Comparison of ENCODE assay signal across 1 cellular context in the genomic region with DNA sequence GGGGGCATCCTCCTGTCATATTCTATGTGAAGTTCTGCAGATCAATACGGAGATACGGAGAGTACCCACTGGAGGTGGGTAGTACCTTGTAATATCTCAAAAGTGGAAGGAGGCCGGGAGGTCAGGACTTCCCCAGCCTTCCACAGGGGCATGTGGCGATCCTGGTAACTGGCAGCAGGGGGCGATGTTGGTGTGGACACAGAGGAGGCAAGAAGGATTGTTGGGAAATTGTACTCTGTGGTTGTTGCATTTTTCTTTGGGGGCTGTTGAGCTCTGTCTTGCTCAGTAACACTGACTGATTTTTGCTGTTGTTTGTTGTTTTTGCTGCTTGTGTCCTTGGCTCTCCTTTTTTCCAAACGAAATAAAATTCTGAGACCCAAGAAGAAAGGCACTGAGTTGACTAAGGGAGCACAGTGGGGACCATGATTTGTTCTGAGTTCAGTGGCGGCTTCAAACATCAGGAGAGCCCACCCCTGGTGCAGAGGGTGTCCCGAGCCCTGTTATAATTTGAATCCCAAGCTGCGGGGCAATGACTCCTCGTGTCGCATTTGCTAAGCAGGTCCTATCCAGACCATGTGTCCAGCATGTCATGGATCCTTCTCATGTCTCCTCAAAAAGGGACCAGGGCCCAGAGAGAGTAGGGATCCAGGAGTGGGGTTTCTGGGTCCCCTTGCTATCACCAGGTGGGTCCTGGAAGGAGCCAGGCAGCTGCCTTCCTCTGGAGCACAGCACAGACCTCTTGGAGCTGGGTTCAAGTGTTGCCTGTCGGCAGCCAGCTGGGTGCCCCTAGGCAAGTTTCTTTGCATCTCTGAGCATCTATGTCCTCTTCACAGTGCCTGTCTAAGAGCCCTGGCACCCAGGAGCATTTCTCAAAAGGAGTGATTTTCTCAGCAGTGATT.
TF ChIP-seq lines count a peak whose summit lies in the region.

No MANE protein-coding gene starts in this region.

TF ChIP-seq in K562, 482 proteins besides CTCF, POLR2A, EP300 and RAD21 (continued from another document and continues in another):
- TF ChIP-seq, protein P1, sequence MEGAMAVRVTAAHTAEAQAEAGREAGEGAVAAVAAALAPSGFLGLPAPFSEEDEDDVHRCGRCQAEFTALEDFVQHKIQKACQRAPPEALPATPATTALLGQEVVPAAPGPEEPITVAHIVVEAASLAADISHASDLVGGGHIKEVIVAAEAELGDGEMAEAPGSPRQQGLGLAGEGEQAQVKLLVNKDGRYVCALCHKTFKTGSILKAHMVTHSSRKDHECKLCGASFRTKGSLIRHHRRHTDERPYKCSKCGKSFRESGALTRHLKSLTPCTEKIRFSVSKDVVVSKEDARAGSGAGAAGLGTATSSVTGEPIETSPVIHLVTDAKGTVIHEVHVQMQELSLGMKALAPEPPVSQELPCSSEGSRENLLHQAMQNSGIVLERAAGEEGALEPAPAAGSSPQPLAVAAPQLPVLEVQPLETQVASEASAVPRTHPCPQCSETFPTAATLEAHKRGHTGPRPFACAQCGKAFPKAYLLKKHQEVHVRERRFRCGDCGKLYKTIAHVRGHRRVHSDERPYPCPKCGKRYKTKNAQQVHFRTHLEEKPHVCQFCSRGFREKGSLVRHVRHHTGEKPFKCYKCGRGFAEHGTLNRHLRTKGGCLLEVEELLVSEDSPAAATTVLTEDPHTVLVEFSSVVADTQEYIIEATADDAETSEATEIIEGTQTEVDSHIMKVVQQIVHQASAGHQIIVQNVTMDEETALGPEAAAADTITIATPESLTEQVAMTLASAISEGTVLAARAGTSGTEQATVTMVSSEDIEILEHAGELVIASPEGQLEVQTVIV (CRISPR knock-in tag; IDR thresholded peaks at IDR 0.05; ENCODE audit: borderline replicate concordance) = no peak
- TF ChIP-seq OTX1 (CRISPR knock-in tag; IDR thresholded peaks at IDR 0.05) (no peak), TAL1 (IDR thresholded peaks at IDR 0.05) (0 out of 2 replicates have a peak, but pooled peaks have one; percentile 5), NR2C2 (CRISPR knock-in tag; IDR thresholded peaks at IDR 0.05) (no peak), NR2C2 (tag; IDR thresholded peaks at IDR 0.05) (no peak), SMARCA5 (IDR thresholded peaks at IDR 0.05) (peak; percentile 77), NFIX (CRISPR knock-in tag; IDR thresholded peaks at IDR 0.05; ENCODE audit: low read depth) (no peak), CTBP1 (IDR thresholded peaks at IDR 0.05; ENCODE audit: borderline replicate concordance) (peak; percentile 35; the same call in 1 of the 2 replicates), SRF (CRISPR knock-in tag; IDR thresholded peaks at IDR 0.05) (no peak), CBX1 (IDR thresholded peaks at IDR 0.05; ENCODE audit: low read depth) (no peak), MTF1 (CRISPR knock-in tag; IDR thresholded peaks at IDR 0.05; ENCODE audit: borderline replicate concordance) (no peak), NR1H2 (CRISPR knock-in tag; IDR thresholded peaks at IDR 0.05) (no peak), ZNF24 (IDR thresholded peaks at IDR 0.05) (peak; percentile 20; the same call in 1 of the 2 replicates), ELF1 (tag; IDR thresholded peaks at IDR 0.05) (no peak), FOXK2 (conservative IDR thresholded peaks at IDR 0.05 in 1 of 2, IDR thresholded peaks at IDR 0.05 in 1 of 2; ENCODE audit: low read depth in 2 of 2) (peak; percentile 55 to 77; a peak in 3 of 4 replicates), RB1 (IDR thresholded peaks at IDR 0.05; ENCODE audit: low read depth) (peak; percentile 16; the same call in 1 of the 2 replicates), BRD9 (IDR thresholded peaks at IDR 0.05; ENCODE audit: low read depth, partially characterized antibody) (no peak), YY1 (IDR thresholded peaks at IDR 0.05; ENCODE audit: borderline replicate concordance in 1 of 3, control insufficient read depth in 1 of 3, extremely low read depth in 1 of 3, insufficient read depth in 3 of 3, insufficient read length in 1 of 3, insufficient replicate concordance in 2 of 3, low read depth in 1 of 3, low read length in 2 of 3) (peak in 1 of 3 experiments; percentile 9), HDAC3 (IDR thresholded peaks at IDR 0.05; ENCODE audit: borderline replicate concordance, partially characterized antibody) (no peak), ZNF133 (CRISPR knock-in tag; IDR thresholded peaks at IDR 0.05) (no peak), ZNF583 (CRISPR knock-in tag; IDR thresholded peaks at IDR 0.05) (no peak), ZNF165 (CRISPR knock-in tag; IDR thresholded peaks at IDR 0.05; ENCODE audit: borderline replicate concordance) (no peak), PYGO2 (tag; IDR thresholded peaks at IDR 0.05) (no peak), ZNF212 (CRISPR knock-in tag; IDR thresholded peaks at IDR 0.05) (no peak), TRIM24 (IDR thresholded peaks at IDR 0.05) (no peak), ZNF174 (CRISPR knock-in tag; IDR thresholded peaks at IDR 0.05) (no peak), ZNF699 (CRISPR knock-in tag; IDR thresholded peaks at IDR 0.05; ENCODE audit: insufficient replicate concordance) (no peak), ETV1 (tag; conservative IDR thresholded peaks at IDR 0.05; ENCODE audit: low read depth) (no peak), MIER1 (IDR thresholded peaks at IDR 0.05; ENCODE audit: low read depth) (no peak), PHF8 (IDR thresholded peaks at IDR 0.05; ENCODE audit: borderline replicate concordance, low read length) (no peak), ZBTB8A (IDR thresholded peaks at IDR 0.05; ENCODE audit: partially characterized antibody) (no peak), ZNF347 (CRISPR knock-in tag; IDR thresholded peaks at IDR 0.05; ENCODE audit: low read depth) (no peak), ZNF695 (CRISPR knock-in tag; IDR thresholded peaks at IDR 0.05) (no peak), SMARCA4 (IDR thresholded peaks at IDR 0.05) (no peak), GTF2F1 (IDR thresholded peaks at IDR 0.05; ENCODE audit: low read depth, low read length) (no peak), NEUROD1 (IDR thresholded peaks at IDR 0.05; ENCODE audit: borderline replicate concordance, low read depth, low read length, partially characterized antibody) (no peak), CBX2 (IDR thresholded peaks at IDR 0.05; ENCODE audit: insufficient read depth, low read length, poor library complexity, severe bottlenecking) (no peak), TEAD1 (CRISPR knock-in tag; IDR thresholded peaks at IDR 0.05) (no peak), HDAC2 (IDR thresholded peaks at IDR 0.05) (0 out of 2 replicates have a peak, but pooled peaks have one; percentile 21), EWSR1 (IDR thresholded peaks at IDR 0.05; ENCODE audit: borderline replicate concordance, low read depth, partially characterized antibody) (no peak), TAF1 (IDR thresholded peaks at IDR 0.05; ENCODE audit: control insufficient read depth, extremely low read depth, insufficient read depth, low read length, severe bottlenecking) (no peak), MED1 (CRISPR knock-in tag; IDR thresholded peaks at IDR 0.05; ENCODE audit: borderline replicate concordance) (no peak), BCL6 (CRISPR knock-in tag; IDR thresholded peaks at IDR 0.05) (no peak), CAMTA2 (CRISPR knock-in tag; conservative IDR thresholded peaks at IDR 0.05) (no peak)
- TF ChIP-seq, protein P2, sequence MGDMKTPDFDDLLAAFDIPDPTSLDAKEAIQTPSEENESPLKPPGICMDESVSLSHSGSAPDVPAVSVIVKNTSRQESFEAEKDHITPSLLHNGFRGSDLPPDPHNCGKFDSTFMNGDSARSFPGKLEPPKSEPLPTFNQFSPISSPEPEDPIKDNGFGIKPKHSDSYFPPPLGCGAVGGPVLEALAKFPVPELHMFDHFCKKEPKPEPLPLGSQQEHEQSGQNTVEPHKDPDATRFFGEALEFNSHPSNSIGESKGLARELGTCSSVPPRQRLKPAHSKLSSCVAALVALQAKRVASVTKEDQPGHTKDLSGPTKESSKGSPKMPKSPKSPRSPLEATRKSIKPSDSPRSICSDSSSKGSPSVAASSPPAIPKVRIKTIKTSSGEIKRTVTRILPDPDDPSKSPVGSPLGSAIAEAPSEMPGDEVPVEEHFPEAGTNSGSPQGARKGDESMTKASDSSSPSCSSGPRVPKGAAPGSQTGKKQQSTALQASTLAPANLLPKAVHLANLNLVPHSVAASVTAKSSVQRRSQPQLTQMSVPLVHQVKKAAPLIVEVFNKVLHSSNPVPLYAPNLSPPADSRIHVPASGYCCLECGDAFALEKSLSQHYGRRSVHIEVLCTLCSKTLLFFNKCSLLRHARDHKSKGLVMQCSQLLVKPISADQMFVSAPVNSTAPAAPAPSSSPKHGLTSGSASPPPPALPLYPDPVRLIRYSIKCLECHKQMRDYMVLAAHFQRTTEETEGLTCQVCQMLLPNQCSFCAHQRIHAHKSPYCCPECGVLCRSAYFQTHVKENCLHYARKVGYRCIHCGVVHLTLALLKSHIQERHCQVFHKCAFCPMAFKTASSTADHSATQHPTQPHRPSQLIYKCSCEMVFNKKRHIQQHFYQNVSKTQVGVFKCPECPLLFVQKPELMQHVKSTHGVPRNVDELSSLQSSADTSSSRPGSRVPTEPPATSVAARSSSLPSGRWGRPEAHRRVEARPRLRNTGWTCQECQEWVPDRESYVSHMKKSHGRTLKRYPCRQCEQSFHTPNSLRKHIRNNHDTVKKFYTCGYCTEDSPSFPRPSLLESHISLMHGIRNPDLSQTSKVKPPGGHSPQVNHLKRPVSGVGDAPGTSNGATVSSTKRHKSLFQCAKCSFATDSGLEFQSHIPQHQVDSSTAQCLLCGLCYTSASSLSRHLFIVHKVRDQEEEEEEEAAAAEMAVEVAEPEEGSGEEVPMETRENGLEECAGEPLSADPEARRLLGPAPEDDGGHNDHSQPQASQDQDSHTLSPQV (IDR thresholded peaks at IDR 0.05) = no peak
- TF ChIP-seq, protein P3, sequence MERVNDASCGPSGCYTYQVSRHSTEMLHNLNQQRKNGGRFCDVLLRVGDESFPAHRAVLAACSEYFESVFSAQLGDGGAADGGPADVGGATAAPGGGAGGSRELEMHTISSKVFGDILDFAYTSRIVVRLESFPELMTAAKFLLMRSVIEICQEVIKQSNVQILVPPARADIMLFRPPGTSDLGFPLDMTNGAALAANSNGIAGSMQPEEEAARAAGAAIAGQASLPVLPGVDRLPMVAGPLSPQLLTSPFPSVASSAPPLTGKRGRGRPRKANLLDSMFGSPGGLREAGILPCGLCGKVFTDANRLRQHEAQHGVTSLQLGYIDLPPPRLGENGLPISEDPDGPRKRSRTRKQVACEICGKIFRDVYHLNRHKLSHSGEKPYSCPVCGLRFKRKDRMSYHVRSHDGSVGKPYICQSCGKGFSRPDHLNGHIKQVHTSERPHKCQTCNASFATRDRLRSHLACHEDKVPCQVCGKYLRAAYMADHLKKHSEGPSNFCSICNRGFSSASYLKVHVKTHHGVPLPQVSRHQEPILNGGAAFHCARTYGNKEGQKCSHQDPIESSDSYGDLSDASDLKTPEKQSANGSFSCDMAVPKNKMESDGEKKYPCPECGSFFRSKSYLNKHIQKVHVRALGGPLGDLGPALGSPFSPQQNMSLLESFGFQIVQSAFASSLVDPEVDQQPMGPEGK (CRISPR knock-in tag; IDR thresholded peaks at IDR 0.05; ENCODE audit: borderline replicate concordance) = no peak
- TF ChIP-seq, protein P4, sequence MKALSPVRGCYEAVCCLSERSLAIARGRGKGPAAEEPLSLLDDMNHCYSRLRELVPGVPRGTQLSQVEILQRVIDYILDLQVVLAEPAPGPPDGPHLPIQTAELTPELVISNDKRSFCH (CRISPR knock-in tag; IDR thresholded peaks at IDR 0.05) = no peak
- TF ChIP-seq, protein P4 (tag; IDR thresholded peaks at IDR 0.05) = no peak
- TF ChIP-seq, protein P5, sequence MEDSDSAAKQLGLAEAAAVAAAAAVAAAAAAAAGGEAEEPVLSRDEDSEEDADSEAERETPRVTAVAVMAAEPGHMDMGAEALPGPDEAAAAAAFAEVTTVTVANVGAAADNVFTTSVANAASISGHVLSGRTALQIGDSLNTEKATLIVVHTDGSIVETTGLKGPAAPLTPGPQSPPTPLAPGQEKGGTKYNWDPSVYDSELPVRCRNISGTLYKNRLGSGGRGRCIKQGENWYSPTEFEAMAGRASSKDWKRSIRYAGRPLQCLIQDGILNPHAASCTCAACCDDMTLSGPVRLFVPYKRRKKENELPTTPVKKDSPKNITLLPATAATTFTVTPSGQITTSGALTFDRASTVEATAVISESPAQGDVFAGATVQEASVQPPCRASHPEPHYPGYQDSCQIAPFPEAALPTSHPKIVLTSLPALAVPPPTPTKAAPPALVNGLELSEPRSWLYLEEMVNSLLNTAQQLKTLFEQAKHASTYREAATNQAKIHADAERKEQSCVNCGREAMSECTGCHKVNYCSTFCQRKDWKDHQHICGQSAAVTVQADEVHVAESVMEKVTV (CRISPR knock-in tag; IDR thresholded peaks at IDR 0.05) = peak; percentile 72
- TF ChIP-seq, protein P6, sequence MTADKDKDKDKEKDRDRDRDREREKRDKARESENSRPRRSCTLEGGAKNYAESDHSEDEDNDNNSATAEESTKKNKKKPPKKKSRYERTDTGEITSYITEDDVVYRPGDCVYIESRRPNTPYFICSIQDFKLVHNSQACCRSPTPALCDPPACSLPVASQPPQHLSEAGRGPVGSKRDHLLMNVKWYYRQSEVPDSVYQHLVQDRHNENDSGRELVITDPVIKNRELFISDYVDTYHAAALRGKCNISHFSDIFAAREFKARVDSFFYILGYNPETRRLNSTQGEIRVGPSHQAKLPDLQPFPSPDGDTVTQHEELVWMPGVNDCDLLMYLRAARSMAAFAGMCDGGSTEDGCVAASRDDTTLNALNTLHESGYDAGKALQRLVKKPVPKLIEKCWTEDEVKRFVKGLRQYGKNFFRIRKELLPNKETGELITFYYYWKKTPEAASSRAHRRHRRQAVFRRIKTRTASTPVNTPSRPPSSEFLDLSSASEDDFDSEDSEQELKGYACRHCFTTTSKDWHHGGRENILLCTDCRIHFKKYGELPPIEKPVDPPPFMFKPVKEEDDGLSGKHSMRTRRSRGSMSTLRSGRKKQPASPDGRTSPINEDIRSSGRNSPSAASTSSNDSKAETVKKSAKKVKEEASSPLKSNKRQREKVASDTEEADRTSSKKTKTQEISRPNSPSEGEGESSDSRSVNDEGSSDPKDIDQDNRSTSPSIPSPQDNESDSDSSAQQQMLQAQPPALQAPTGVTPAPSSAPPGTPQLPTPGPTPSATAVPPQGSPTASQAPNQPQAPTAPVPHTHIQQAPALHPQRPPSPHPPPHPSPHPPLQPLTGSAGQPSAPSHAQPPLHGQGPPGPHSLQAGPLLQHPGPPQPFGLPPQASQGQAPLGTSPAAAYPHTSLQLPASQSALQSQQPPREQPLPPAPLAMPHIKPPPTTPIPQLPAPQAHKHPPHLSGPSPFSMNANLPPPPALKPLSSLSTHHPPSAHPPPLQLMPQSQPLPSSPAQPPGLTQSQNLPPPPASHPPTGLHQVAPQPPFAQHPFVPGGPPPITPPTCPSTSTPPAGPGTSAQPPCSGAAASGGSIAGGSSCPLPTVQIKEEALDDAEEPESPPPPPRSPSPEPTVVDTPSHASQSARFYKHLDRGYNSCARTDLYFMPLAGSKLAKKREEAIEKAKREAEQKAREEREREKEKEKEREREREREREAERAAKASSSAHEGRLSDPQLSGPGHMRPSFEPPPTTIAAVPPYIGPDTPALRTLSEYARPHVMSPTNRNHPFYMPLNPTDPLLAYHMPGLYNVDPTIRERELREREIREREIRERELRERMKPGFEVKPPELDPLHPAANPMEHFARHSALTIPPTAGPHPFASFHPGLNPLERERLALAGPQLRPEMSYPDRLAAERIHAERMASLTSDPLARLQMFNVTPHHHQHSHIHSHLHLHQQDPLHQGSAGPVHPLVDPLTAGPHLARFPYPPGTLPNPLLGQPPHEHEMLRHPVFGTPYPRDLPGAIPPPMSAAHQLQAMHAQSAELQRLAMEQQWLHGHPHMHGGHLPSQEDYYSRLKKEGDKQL (CRISPR knock-in tag; IDR thresholded peaks at IDR 0.05; ENCODE audit: borderline replicate concordance) = no peak
